27 cellular contexts compared by ENCODE assay signal in genomic region chr2:10362898-10363195, GRCh38.
DNase-seq lines count a peak whose midpoint lies in the region; ATAC-seq, FAIRE-seq and TF ChIP-seq lines count a peak whose summit lies in the region.
"Had no signal": no experiment of that assay in that cellular context is flagged by ENCODE, and none has a peak within 500 bp of the region (broad histone marks: within the 10 kb centered on the region; RNA-seq: fewer than 3 reads in every experiment).

No MANE protein-coding gene starts in this region.

- no peak overlapping the region for H2BK15ac ChIP-seq in H1 (ENCODE audit: low read length)

- H2AK5ac ChIP-seq in H1 (ENCODE audit: low read depth, low read length) (no peak overlapping the region), trophoblast cell (ENCODE audit: low read length) (no peak overlapping the region)

- no peak overlapping the region for H3K4me3 ChIP-seq in HCT116 (replicated peaks in 1 of 2; ENCODE audit: low read depth in 1 of 2, low read length in 2 of 2)
- no peak overlapping the region for H3K4me3 ChIP-seq in H1 (ENCODE audit: extremely low read depth in 1 of 4, insufficient read depth in 2 of 4, low read depth in 3 of 4, low read length in 4 of 4)
- no peak overlapping the region for H3K4me3 ChIP-seq in trophoblast cell (ENCODE audit: low read depth, low read length)
- H3K4me3 ChIP-seq in heart right ventricle, result no peak overlapping the region
- H3K4me3 ChIP-seq: A549; BLaER1 treated with 17β-estradiol and CSF1 and Interleukin-3, amounts not matched to agents 10 nM and 100 nM; GM12878; GM23338; HAP-1 had no signal

- H3K9ac ChIP-seq in HCT116 (ENCODE audit: low read length), result no peak overlapping the region
- no peak overlapping the region for H3K9ac ChIP-seq in H1 (replicated peaks in 1 of 4; ENCODE audit: extremely low read depth in 1 of 4, low read depth in 3 of 4, low read length in 3 of 4)
- H3K9ac ChIP-seq in trophoblast cell (ENCODE audit: low read length), result no peak overlapping the region
- H3K9ac ChIP-seq: BLaER1 treated with 17β-estradiol and CSF1 and Interleukin-3, amounts not matched to agents 10 nM and 100 nM had no signal

- H3K18ac ChIP-seq in H1 (ENCODE audit: extremely low read depth, low read length) (no peak overlapping the region), trophoblast cell (ENCODE audit: low read length) (no peak overlapping the region)

- RAD21 ChIA-PET in HCT116 (lab: Charles Lee; ENCODE audit: low non-redundant PET in 1 of 2, low total read pairs in 2 of 2, uncharacterized antibody in 2 of 2, unreplicated experiment in 2 of 2), result no interaction called here

- intact Hi-C loops in HCT116 (cut with micrococcal nuclease), result no loop called here
- intact Hi-C loops in heart right ventricle (cut with DNase I), result no loop called here
- intact Hi-C loops in natural killer cell (cut with micrococcal nuclease), result no loop called here

- H3K4ac ChIP-seq in H1 (replicated peaks; ENCODE audit: insufficient read length, low read depth, low read length), result no peak overlapping the region
- H3K4ac ChIP-seq in trophoblast cell (ENCODE audit: low read depth, low read length), result no peak overlapping the region

- no peaks in the 10 kb centered on the region for H3K9me2 ChIP-seq in HCT116 (ENCODE audit: insufficient read depth)

- POLR2A ChIA-PET in HCT116 (lab: Charles Lee), result no interaction called here
- POLR2A ChIA-PET in RWPE1 (lab: Yijun Ruan, JAX; ENCODE audit: low non-redundant PET), result no interaction called here
- POLR2A ChIA-PET in H1 (lab: Charles Lee; ENCODE audit: partially characterized antibody), result interaction anchor here (0.7 kb wide), 1 partner anchor 10 kb away, joined by 4 read pairs; no protein-coding TSS in a partner anchor

- H3K23ac ChIP-seq in H1 (ENCODE audit: insufficient read length), result no peak overlapping the region
- no peak overlapping the region for H3K23ac ChIP-seq in trophoblast cell (ENCODE audit: low read length)

- no peak overlapping the region for H3K4me3 Mint-ChIP-seq in natural killer cell
- H3K4me3 Mint-ChIP-seq: CD14-positive monocyte; CD4-positive, alpha-beta T cell; GM23338 had no signal

- no peaks in the 10 kb centered on the region for H3K9me3 Mint-ChIP-seq in natural killer cell
- H3K9me3 Mint-ChIP-seq: CD14-positive monocyte; CD4-positive, alpha-beta T cell; CD8-positive, alpha-beta memory T cell; GM23338 had no signal

- H4K91ac ChIP-seq in H1 (replicated peaks; ENCODE audit: insufficient read length, low read length) (no peak overlapping the region), trophoblast cell (ENCODE audit: low read depth, low read length) (no peak overlapping the region)

- H3K36me3 ChIP-seq in HCT116 (ENCODE audit: control insufficient read depth in 1 of 2, insufficient read depth in 2 of 2, low read length in 2 of 2), result no peaks in the 10 kb centered on the region
- H3K36me3 ChIP-seq in H1 (ENCODE audit: control insufficient read depth in 2 of 4, insufficient read depth in 4 of 4, low read length in 3 of 4), result no peaks in the 10 kb centered on the region
- no peaks in the 10 kb centered on the region for H3K36me3 ChIP-seq in trophoblast cell (ENCODE audit: control insufficient read depth in 1 of 2, insufficient read depth in 2 of 2, low read length in 2 of 2)
- H3K36me3 ChIP-seq in heart right ventricle, result peaks cover 0 to 16% (median 0%) of the 10 kb centered on the region in 9 donors
- H3K36me3 ChIP-seq: HAP-1 had no signal

- H4K5ac ChIP-seq in H1 (ENCODE audit: insufficient read length, low read depth, low read length), result no peak overlapping the region

- CTCF ChIA-PET in HCT116 (lab: Charles Lee) (no interaction called here), RWPE1 (lab: Yijun Ruan, JAX) (no interaction called here), H1 (lab: Charles Lee; ENCODE audit: partially characterized antibody) (interaction anchor here (0.7 to 3.2 kb wide), 10 partner anchors 10 to 199 kb away, joined by 3 to 10 read pairs (median 6); partner anchors contain the start of gene HPCAL1)

- no peak overlapping the region for H2BK12ac ChIP-seq in H1 (ENCODE audit: low read depth, low read length)
- no peak overlapping the region for H2BK12ac ChIP-seq in trophoblast cell (ENCODE audit: low read length)

- no peak overlapping the region for H2BK20ac ChIP-seq in H1 (ENCODE audit: low read length)

- DNase-seq in HCT116 (ENCODE audit: low read depth, low spot score) (no peak), RWPE1 (ENCODE audit: low spot score) (no peak), H1 (ENCODE audit: low read depth in 1 of 2, low spot score in 2 of 2) (no peak), trophoblast cell (peak; percentile 74 to 79), heart right ventricle (no peak), natural killer cell (no peak), NCI-H1092 treated with DMSO at 0.1 percent for 48 hours (lab: John Stamatoyannopoulos, UW) (no peak)
- DNase-seq: 8988T; ACHN; AML-193; CD4-positive, alpha-beta T cell; CD8-positive, alpha-beta memory T cell; DMS 273 treated with DMSO at 0.1 percent for 48 hours; DMS79; EL; GDM1 had no signal

- peaks cover 13 to 31% of the 10 kb centered on the region in 2 donors for H3K4me1 Mint-ChIP-seq in natural killer cell

- no peaks in the 10 kb centered on the region for H3K9me3 ChIP-seq in HCT116 (ENCODE audit: control insufficient read depth in 1 of 2, insufficient read depth in 1 of 2, low read depth in 1 of 2, low read length in 2 of 2)
- no peaks in the 10 kb centered on the region for H3K9me3 ChIP-seq in H1 (ENCODE audit: insufficient read depth in 2 of 2, low read depth in 1 of 2, low read length in 1 of 2)
- H3K9me3 ChIP-seq in trophoblast cell (ENCODE audit: insufficient read depth, low read depth, low read length), result peaks cover 4% of the 10 kb centered on the region
- H3K9me3 ChIP-seq in heart right ventricle, result no peaks in the 10 kb centered on the region
- H3K9me3 ChIP-seq: A549; BE2C; BLaER1 treated with 17β-estradiol and CSF1 and Interleukin-3, amounts not matched to agents 10 nM and 100 nM; HAP-1 had no signal

- TF ChIP-seq CTCF in HCT116 (IDR thresholded peaks at IDR 0.05 in 2 of 3, conservative IDR thresholded peaks at IDR 0.05 in 1 of 3; ENCODE audit: borderline replicate concordance in 1 of 3, insufficient read depth in 1 of 3, low read depth in 2 of 3, low read length in 2 of 3) (no peak), RWPE1 (conservative IDR thresholded peaks at IDR 0.05; ENCODE audit: low read depth) (no peak), H1 (IDR thresholded peaks at IDR 0.05; ENCODE audit: control extremely low read depth in 1 of 3, insufficient read depth in 1 of 3, low read depth in 1 of 3, low read length in 3 of 3) (no peak), heart right ventricle (IDR thresholded peaks at IDR 0.05) (no peak), natural killer cell (IDR thresholded peaks at IDR 0.05) (no peak)

- no peak overlapping the region for H4K12ac ChIP-seq in trophoblast cell (ENCODE audit: low read depth, low read length)

- peaks cover 2% of the 10 kb centered on the region for H3K79me1 ChIP-seq in H1 (ENCODE audit: low read depth, low read length)
- no peaks in the 10 kb centered on the region for H3K79me1 ChIP-seq in trophoblast cell (ENCODE audit: low read length)

- no peaks in the 10 kb centered on the region for H3K23me2 ChIP-seq in H1 (ENCODE audit: low read depth, low read length)

- H3K79me2 ChIP-seq in HCT116 (ENCODE audit: insufficient read depth, low read length) (peaks cover 67% of the 10 kb centered on the region; the same call in 1 of the 2 replicates), H1 (ENCODE audit: control insufficient read depth in 1 of 2, insufficient read depth in 2 of 2, low read length in 2 of 2) (no peaks in the 10 kb centered on the region), trophoblast cell (ENCODE audit: control insufficient read depth, insufficient read depth, low read length, poor library complexity) (no peaks in the 10 kb centered on the region)

- no peak overlapping the region for H3K14ac ChIP-seq in H1 (ENCODE audit: insufficient read length)
- no peak overlapping the region for H3K14ac ChIP-seq in trophoblast cell (ENCODE audit: low read length)

- no peak for FAIRE-seq in H1 (lab: Jason Lieb, UNC)
- FAIRE-seq: A549, D721Med, GM12878, GM19239, H54 had no signal

- no peak overlapping the region for H3K27ac ChIP-seq in HCT116 (ENCODE audit: low read depth, low read length)
- H3K27ac ChIP-seq in RWPE1, result peak overlapping the region; percentile 5; the same call in 1 of the 2 replicates
- no peak overlapping the region for H3K27ac ChIP-seq in H1 (ENCODE audit: low read depth, low read length)
- H3K27ac ChIP-seq in trophoblast cell (ENCODE audit: low read depth, low read length), result no peak overlapping the region
- no peak overlapping the region for H3K27ac ChIP-seq in heart right ventricle

- peak overlapping the region; percentile 32; the same call in 1 of the 2 replicates for H2BK5ac ChIP-seq in H1 (ENCODE audit: low read depth, low read length)
- H2BK5ac ChIP-seq in trophoblast cell (ENCODE audit: low read depth, low read length, poor library complexity), result no peak overlapping the region

- H3K4me1 ChIP-seq in HCT116 (ENCODE audit: control insufficient read depth in 1 of 2, insufficient read depth in 2 of 2, low read length in 2 of 2) (peaks cover 0 to 7% of the 10 kb centered on the region in 2 experiments; a peak in 1 of 4 replicates), H1 (replicated peaks in 1 of 4; ENCODE audit: control insufficient read depth in 3 of 4, insufficient read depth in 4 of 4, low read length in 3 of 4) (peaks cover 0 to 4% (median 0%) of the 10 kb centered on the region in 4 experiments; a peak in 1 of 7 replicates), trophoblast cell (ENCODE audit: control insufficient read depth in 1 of 2, insufficient read depth in 2 of 2, low read length in 2 of 2) (peaks cover 10 to 22% of the 10 kb centered on the region in 2 experiments), heart right ventricle (peaks cover 0 to 46% (median 15%) of the 10 kb centered on the region in 9 donors)
- H3K4me1 ChIP-seq: HAP-1 had no signal

- no TSS peak for BruUV-seq in HCT116 (replicated peaks; lab: Mats Ljungman, UMichigan)

- H4K20me1 ChIP-seq in HCT116 (ENCODE audit: insufficient read depth), result no peaks in the 10 kb centered on the region
- peaks cover 0 to under 1% of the 10 kb centered on the region in 2 experiments for H4K20me1 ChIP-seq in H1 (replicated peaks in 1 of 2; ENCODE audit: control insufficient read depth in 1 of 2, insufficient read depth in 2 of 2, low read length in 2 of 2)

- ATAC-seq in HCT116 (0 out of 2 replicates have a peak, but pooled peaks have one; percentile 22), GM21528 (IDR thresholded peaks at IDR 0.05; ENCODE audit: low FRiP score, unreplicated experiment) (no peak), heart right ventricle (no peak), natural killer cell (no peak)
- ATAC-seq: GM12878, GM23338 had no signal

- H3K4me2 ChIP-seq in HCT116 (ENCODE audit: low read length), result no peak overlapping the region
- H3K4me2 ChIP-seq in H1 (ENCODE audit: insufficient read depth in 1 of 2, low read depth in 2 of 2, low read length in 2 of 2), result no peak overlapping the region
- no peak overlapping the region for H3K4me2 ChIP-seq in trophoblast cell (ENCODE audit: low read length)
- H3K4me2 ChIP-seq: A549; BLaER1 treated with 17β-estradiol and CSF1 and Interleukin-3, amounts not matched to agents 10 nM and 100 nM; GM23338 had no signal

- TF ChIP-seq RAD21 in HCT116 (IDR thresholded peaks at IDR 0.05; ENCODE audit: low read depth) (no peak), H1 (IDR thresholded peaks at IDR 0.05 in 1 of 2, conservative IDR thresholded peaks at IDR 0.05 in 1 of 2; ENCODE audit: low read depth in 2 of 2, low read length in 2 of 2) (no peak)

- TF ChIP-seq POLR2A in HCT116 (IDR thresholded peaks at IDR 0.05; ENCODE audit: borderline replicate concordance, extremely low read depth, insufficient read depth, insufficient read length), result no peak
- no peak for TF ChIP-seq POLR2A in H1 (IDR thresholded peaks at IDR 0.05; ENCODE audit: control extremely low read depth in 1 of 2, low read depth in 2 of 2, low read length in 2 of 2)

- H3K36me3 Mint-ChIP-seq in natural killer cell, result no peaks in the 10 kb centered on the region

- no peak overlapping the region for H3K27ac Mint-ChIP-seq in natural killer cell
- H3K27ac Mint-ChIP-seq: CD4-positive, alpha-beta T cell had no signal

- no peak for TF ChIP-seq EP300 in H1 (IDR thresholded peaks at IDR 0.05; ENCODE audit: borderline replicate concordance in 1 of 2, low read depth in 2 of 2, low read length in 2 of 2)

- H4K8ac ChIP-seq in H1 (ENCODE audit: extremely low read depth, insufficient read depth, low read length) (no peak overlapping the region), trophoblast cell (ENCODE audit: low read depth, low read length) (no peak overlapping the region)

- H3K27me3 ChIP-seq in HCT116 (ENCODE audit: insufficient read depth, low read length) (no peaks in the 10 kb centered on the region), H1 (replicated peaks in 1 of 4; ENCODE audit: control insufficient read depth in 3 of 4, extremely low read depth in 1 of 4, insufficient read depth in 3 of 4, low read length in 3 of 4) (no peaks in the 10 kb centered on the region), trophoblast cell (ENCODE audit: insufficient read depth, low read length) (no peaks in the 10 kb centered on the region), heart right ventricle (no peaks in the 10 kb centered on the region)
- H3K27me3 ChIP-seq: BE2C; BLaER1 treated with 17β-estradiol and CSF1 and Interleukin-3, amounts not matched to agents 10 nM and 100 nM had no signal

- H3K56ac ChIP-seq in H1 (replicated peaks; ENCODE audit: insufficient read length, low read depth, low read length), result no peak overlapping the region

- H2BK120ac ChIP-seq in H1 (replicated peaks; ENCODE audit: low read depth, low read length) (no peak overlapping the region), trophoblast cell (ENCODE audit: insufficient read depth, low read length, poor library complexity) (no peak overlapping the region)

- WGBS in H1 (ENCODE audit: extremely low coverage in 1 of 2, insufficient coverage in 1 of 2, insufficient read length in 1 of 2, insufficient replicate concordance in 2 of 2, low coverage in 1 of 2, low lambda C conversion rate in 2 of 2, missing lambda C conversion rate in 1 of 2), 2 experiments, result 88% methylated on average over 2 of the region's 2 CpGs; no CpG with 5 or more reads in 1 of the 2 experiments
- no CpG with 5 or more reads among the region's 2 CpGs for WGBS in trophoblast cell (ENCODE audit: extremely low coverage, insufficient coverage, insufficient read length)
- WGBS in heart right ventricle, 2 donors, result 89 to 97% methylated on average over 2 of the region's 2 CpGs

- H2AFZ ChIP-seq in HCT116 (ENCODE audit: low read depth, low read length, poor library complexity, severe bottlenecking) (no peak overlapping the region), H1 (ENCODE audit: low read length) (no peak overlapping the region), trophoblast cell (ENCODE audit: insufficient read depth, low read length, poor library complexity) (no peak overlapping the region)
- H2AFZ ChIP-seq: GM23338 had no signal

- H3K27me3 Mint-ChIP-seq in natural killer cell (ENCODE audit: low read depth in 2 of 2), result no peaks in the 10 kb centered on the region
- H3K27me3 Mint-ChIP-seq: CD4-positive, alpha-beta T cell had no signal

Comparison
In these comparisons a context has a peak if more than half of its experiments do, and no peak if none do; other contexts are left out.
1. DNase-seq: peak in trophoblast cell (2 of 2); none in HCT116 (single experiment), RWPE1 (single experiment), H1 (0 of 2), heart right ventricle (0 of 2), natural killer cell (single experiment) and NCI-H1092 treated with DMSO at 0.1 percent for 48 hours (single experiment).